Comparison of ENCODE assay signal across 28 cellular contexts in genomic region chr5:144386315-144386714, GRCh38.
"Had no signal": no experiment of that assay in that cellular context is flagged by ENCODE, and none has a peak within 500 bp of the region (broad histone marks: within the 10 kb centered on the region; RNA-seq: fewer than 3 reads in every experiment).

No MANE protein-coding gene starts in this region.

- H3K9me3 ChIP-seq: suprapubic skin, testis, thoracic aorta, thyroid gland, tibial artery, transverse colon, upper lobe of right lung, uterus, vagina had no signal

- ATAC-seq: stimulated activated effector memory CD8-positive, alpha-beta T cell treated with anti-CD3 and anti-CD28 coated beads, Interleukin-12 subunit alpha, Interleukin-12 subunit beta, amount 100 ng/mL, for 72 hours; stimulated activated memory B cell treated with anti-CD40 and anti-IgM and Interleukin-4, amounts not matched to agents 10 μg/mL and 1 μg/mL and 100 μg/mL, for 72 hours; stimulated activated naive CD8-positive, alpha-beta T cell treated with anti-CD3 and anti-CD28 coated beads, Interleukin-15, amount 100 ng/mL, for 72 hours; stimulated activated naive CD8-positive, alpha-beta T cell treated with anti-CD3 and anti-CD28 coated beads, Interleukin-15, Interleukin-2, amounts not matched to agents 100 U/mL and 50 U/mL, for 24 hours; upper lobe of right lung had no signal

- H3K27me3 ChIP-seq: stomach, suprapubic skin, testis, thyroid gland, tibial artery, tibial nerve, transverse colon, upper lobe of left lung, upper lobe of right lung, uterus, vagina had no signal

- H3K36me3 Mint-ChIP-seq: stimulated activated effector memory CD8-positive, alpha-beta T cell treated with anti-CD3 and anti-CD28 coated beads, Interleukin-12 subunit alpha, Interleukin-12 subunit beta, amount 100 ng/mL, for 72 hours; stimulated activated memory B cell treated with anti-CD40 and anti-IgM and Interleukin-4, amounts not matched to agents 10 μg/mL and 1 μg/mL and 100 μg/mL, for 72 hours; stimulated activated naive B cell treated with anti-CD40 and anti-IgM and Interleukin-4, amounts not matched to agents 10 μg/mL and 1 μg/mL and 100 μg/mL, for 72 hours had no signal

- H3K4me1 ChIP-seq: stomach, suprapubic skin, testis, tibial artery, tibial nerve, transverse colon, upper lobe of left lung, upper lobe of right lung, uterus, vagina had no signal

- H3K4me3 Mint-ChIP-seq: stimulated activated effector memory CD8-positive, alpha-beta T cell treated with anti-CD3 and anti-CD28 coated beads, Interleukin-12 subunit alpha, Interleukin-12 subunit beta, amount 100 ng/mL, for 72 hours; stimulated activated memory B cell treated with anti-CD40 and anti-IgM and Interleukin-4, amounts not matched to agents 10 μg/mL and 1 μg/mL and 100 μg/mL, for 72 hours; stimulated activated naive B cell treated with anti-CD40 and anti-IgM and Interleukin-4, amounts not matched to agents 10 μg/mL and 1 μg/mL and 100 μg/mL, for 72 hours; stimulated activated naive CD8-positive, alpha-beta T cell treated with anti-CD3 and anti-CD28 coated beads, Interleukin-15, amount 100 ng/mL, for 72 hours; stimulated activated naive CD8-positive, alpha-beta T cell treated with anti-CD3 and anti-CD28 coated beads, Interleukin-15, Interleukin-2, amounts not matched to agents 100 ng/mL and 50 ng/mL, for 24 hours; type B pancreatic cell had no signal

- DNase-seq: stimulated activated CD4-positive, alpha-beta T cell treated with anti-CD3 and anti-CD28 coated beads, Interleukin-2, amount 100 ng/mL, for 48 hours; stimulated activated CD4-positive, alpha-beta T cell treated with anti-CD3 and anti-CD28 coated beads, Interleukin-4, amount 100 ng/mL, for 1 hour; stimulated activated CD4-positive, alpha-beta T cell treated with anti-CD3 and anti-CD28 coated beads, Interleukin-4, amount 100 ng/mL, for 24 hours; stimulated activated CD4-positive, alpha-beta T cell treated with anti-CD3 and anti-CD28 coated beads, Interleukin-4, amount 100 ng/mL, for 4 hours; stimulated activated CD8-positive, alpha-beta memory T cell treated with anti-CD3 and anti-CD28 coated beads, Interleukin-4, amount 100 ng/mL, for 48 hours; stimulated activated naive B cell treated with anti-CD40 and anti-IgM and Interleukin-4, amounts not matched to agents 10 μg/mL and 1 μg/mL and 100 μg/mL, for 72 hours; stimulated activated naive CD4-positive, alpha-beta T cell; stimulated activated naive CD4-positive, alpha-beta T cell treated with Interleukin-2 at 50 U/mL for 16 hours; stimulated activated naive CD8-positive, alpha-beta T cell treated with anti-CD3 and anti-CD28 coated beads, Interleukin-15, amount 100 ng/mL, for 72 hours; stimulated activated naive CD8-positive, alpha-beta T cell treated with anti-CD3 and anti-CD28 coated beads, Interleukin-15, Interleukin-2, amounts not matched to agents 100 U/mL and 50 U/mL, for 24 hours; stomach; substantia nigra; testis; tibial artery; transverse colon; trophoblast cell; upper lobe of left lung; upper lobe of right lung; uterus had no signal

- H3K27ac Mint-ChIP-seq: stimulated activated effector memory CD8-positive, alpha-beta T cell treated with anti-CD3 and anti-CD28 coated beads, Interleukin-12 subunit alpha, Interleukin-12 subunit beta, amount 100 ng/mL, for 72 hours; stimulated activated memory B cell treated with anti-CD40 and anti-IgM and Interleukin-4, amounts not matched to agents 10 μg/mL and 1 μg/mL and 100 μg/mL, for 72 hours; stimulated activated naive B cell treated with anti-CD40 and anti-IgM and Interleukin-4, amounts not matched to agents 10 μg/mL and 1 μg/mL and 100 μg/mL, for 72 hours; stimulated activated naive CD8-positive, alpha-beta T cell treated with anti-CD3 and anti-CD28 coated beads, Interleukin-15, amount 100 ng/mL, for 72 hours; stimulated activated naive CD8-positive, alpha-beta T cell treated with anti-CD3 and anti-CD28 coated beads, Interleukin-15, Interleukin-2, amounts not matched to agents 100 ng/mL and 50 ng/mL, for 24 hours; type B pancreatic cell had no signal

- H3K27me3 Mint-ChIP-seq: stimulated activated memory B cell treated with anti-CD40 and anti-IgM and Interleukin-4, amounts not matched to agents 10 μg/mL and 1 μg/mL and 100 μg/mL, for 72 hours; stimulated activated naive B cell treated with anti-CD40 and anti-IgM and Interleukin-4, amounts not matched to agents 10 μg/mL and 1 μg/mL and 100 μg/mL, for 72 hours; stimulated activated naive CD8-positive, alpha-beta T cell treated with anti-CD3 and anti-CD28 coated beads, Interleukin-15, amount 100 ng/mL, for 72 hours; stimulated activated naive CD8-positive, alpha-beta T cell treated with anti-CD3 and anti-CD28 coated beads, Interleukin-15, Interleukin-2, amounts not matched to agents 100 ng/mL and 50 ng/mL, for 24 hours had no signal

- H3K4me1 Mint-ChIP-seq: stimulated activated effector memory CD8-positive, alpha-beta T cell treated with anti-CD3 and anti-CD28 coated beads, Interleukin-12 subunit alpha, Interleukin-12 subunit beta, amount 100 ng/mL, for 72 hours; stimulated activated memory B cell treated with anti-CD40 and anti-IgM and Interleukin-4, amounts not matched to agents 10 μg/mL and 1 μg/mL and 100 μg/mL, for 72 hours; stimulated activated naive B cell treated with anti-CD40 and anti-IgM and Interleukin-4, amounts not matched to agents 10 μg/mL and 1 μg/mL and 100 μg/mL, for 72 hours; stimulated activated naive CD8-positive, alpha-beta T cell treated with anti-CD3 and anti-CD28 coated beads, Interleukin-15, amount 100 ng/mL, for 72 hours had no signal

- H3K27ac ChIP-seq: stomach, suprapubic skin, testis, thoracic aorta, thyroid gland, tibial artery, tibial nerve, transverse colon, upper lobe of left lung, upper lobe of right lung, uterus, vagina had no signal

- H3K4me3 ChIP-seq: stomach, suprapubic skin, testis, thoracic aorta, thyroid gland, tibial artery, tibial nerve, transverse colon, upper lobe of left lung, upper lobe of right lung, uterus, vagina had no signal

- H3K36me3 ChIP-seq: stomach, suprapubic skin, thoracic aorta, thyroid gland, tibial artery, tibial nerve, transverse colon, upper lobe of left lung, upper lobe of right lung, uterus, vagina had no signal
